In genomic region chr16:85028638-85029412, GRCh38 we compare ENCODE assay signal across 8 cellular contexts. TPM values are rescaled to one million over a fixed set of nuclear protein-coding genes. Genes with fewer than 3 reads are reported as not detected.
DNase-seq lines count a peak whose midpoint lies in the region; ATAC-seq, FAIRE-seq and TF ChIP-seq lines count a peak whose summit lies in the region.

No MANE protein-coding gene starts in this region.

- H3K4me3 Mint-ChIP-seq in activated CD8-positive, alpha-beta memory T cell treated with anti-CD3 and anti-CD28 coated beads, Interleukin-2, amount 10 ng/mL, durations not matched to agents 7 days and 5 days = peak overlapping the region; percentile 86

- WGBS in H1 (ENCODE audit: extremely low coverage in 1 of 2, insufficient coverage in 1 of 2, insufficient read length in 1 of 2, insufficient replicate concordance in 2 of 2, low coverage in 1 of 2, low lambda C conversion rate in 2 of 2, missing lambda C conversion rate in 1 of 2), 2 experiments = 79% methylated on average over 17 of the region's 17 CpGs; no CpG with 5 or more reads in 1 of the 2 experiments

- H3K27me3 Mint-ChIP-seq in activated CD8-positive, alpha-beta memory T cell treated with anti-CD3 and anti-CD28 coated beads, Interleukin-2, amount 10 ng/mL, durations not matched to agents 7 days and 5 days = no peaks in the 10 kb centered on the region

- H4K91ac ChIP-seq in H1 (replicated peaks; ENCODE audit: insufficient read length, low read length) = no peak overlapping the region

- H3K23me2 ChIP-seq in H1 (ENCODE audit: low read depth, low read length) = peaks cover 5% of the 10 kb centered on the region

- no peaks in the 10 kb centered on the region for H3K9me3 Mint-ChIP-seq in activated CD8-positive, alpha-beta memory T cell treated with anti-CD3 and anti-CD28 coated beads, Interleukin-2, amount 10 ng/mL, durations not matched to agents 7 days and 5 days (ENCODE audit: low read depth)

- peak overlapping the region; percentile 80; the same call in 1 of the 2 replicates for H3K9ac ChIP-seq in ES-I3 (ENCODE audit: low read depth, low read length)
- no peak overlapping the region for H3K9ac ChIP-seq in H1 (replicated peaks in 1 of 4; ENCODE audit: extremely low read depth in 1 of 4, low read depth in 3 of 4, low read length in 3 of 4)
- H3K9ac ChIP-seq in subcutaneous abdominal adipose tissue (ENCODE audit: low read length in 5 of 5) = peak overlapping the region; percentile 17 to 95 (median 74)

- TF ChIP-seq EP300 in H1 (IDR thresholded peaks at IDR 0.05; ENCODE audit: borderline replicate concordance in 1 of 2, low read depth in 2 of 2, low read length in 2 of 2) = no peak

- CTCF ChIA-PET in activated CD8-positive, alpha-beta memory T cell treated with anti-CD3 and anti-CD28 coated beads, Interleukin-2, amount 10 ng/mL, durations not matched to agents 7 days and 5 days (lab: Charles Lee) = interaction anchor here (0.8 to 4.6 kb wide), 8 partner anchors 13 to 86 kb away, joined by 3 to 43 read pairs (median 6); partner anchors contain the start of gene ZDHHC7
- CTCF ChIA-PET in H1 (lab: Charles Lee; ENCODE audit: partially characterized antibody) = interaction anchor here (0.5 to 4.6 kb wide), 7 partner anchors 8 to 112 kb away, joined by 3 to 26 read pairs (median 3); no protein-coding TSS in a partner anchor

- peak overlapping the region; percentile 83 to 85 for H3K4me2 ChIP-seq in H1 (ENCODE audit: insufficient read depth in 1 of 2, low read depth in 2 of 2, low read length in 2 of 2)

- H2AK5ac ChIP-seq in H1 (ENCODE audit: low read depth, low read length) = no peak overlapping the region

- peak; percentile 66 for ATAC-seq in activated CD8-positive, alpha-beta memory T cell treated with anti-CD3 and anti-CD28 coated beads, Interleukin-2, amount 10 ng/mL, durations not matched to agents 7 days and 5 days
- ATAC-seq in HG02852 (IDR thresholded peaks at IDR 0.05; ENCODE audit: unreplicated experiment) = no peak

- H3K9me3 ChIP-seq in ES-I3 (ENCODE audit: control insufficient read depth, insufficient read depth, low read length) (no peaks in the 10 kb centered on the region), H1 (ENCODE audit: insufficient read depth in 2 of 2, low read depth in 1 of 2, low read length in 1 of 2) (no peaks in the 10 kb centered on the region), neuron (ENCODE audit: low read length) (peaks cover 2% of the 10 kb centered on the region), subcutaneous abdominal adipose tissue (ENCODE audit: control insufficient read depth in 5 of 5, low read length in 5 of 5) (no peaks in the 10 kb centered on the region)

- peak overlapping the region; percentile 87 for H3K27ac Mint-ChIP-seq in activated CD8-positive, alpha-beta memory T cell treated with anti-CD3 and anti-CD28 coated beads, Interleukin-2, amount 10 ng/mL, durations not matched to agents 7 days and 5 days

- no peaks in the 10 kb centered on the region for H3K79me2 ChIP-seq in H1 (ENCODE audit: control insufficient read depth in 1 of 2, insufficient read depth in 2 of 2, low read length in 2 of 2)

- H2BK20ac ChIP-seq in H1 (ENCODE audit: low read length) = no peak overlapping the region

- POLR2A ChIA-PET in H1 (lab: Charles Lee; ENCODE audit: partially characterized antibody) = interaction anchor here (2.6 kb wide), 1 partner anchor 17 kb away, joined by 12 read pairs; the partner anchor contains the start of gene ZDHHC7

- peaks cover 0 to 14% (median 7%) of the 10 kb centered on the region in 4 experiments; a peak in 4 of 7 replicates for H3K27me3 ChIP-seq in H1 (replicated peaks in 1 of 4; ENCODE audit: control insufficient read depth in 3 of 4, extremely low read depth in 1 of 4, insufficient read depth in 3 of 4, low read length in 3 of 4)
- H3K27me3 ChIP-seq in neuron (ENCODE audit: insufficient read depth, low read length) = no peaks in the 10 kb centered on the region
- H3K27me3 ChIP-seq in subcutaneous abdominal adipose tissue (ENCODE audit: control insufficient read depth in 5 of 5, insufficient read depth in 4 of 5, low read length in 5 of 5) = no peaks in the 10 kb centered on the region

- H3K36me3 ChIP-seq in ES-I3 (ENCODE audit: insufficient read depth, low read length) = no peaks in the 10 kb centered on the region
- no peaks in the 10 kb centered on the region for H3K36me3 ChIP-seq in H1 (ENCODE audit: control insufficient read depth in 2 of 4, insufficient read depth in 4 of 4, low read length in 3 of 4)
- H3K36me3 ChIP-seq in neuron (ENCODE audit: insufficient read depth, low read length) = no peaks in the 10 kb centered on the region
- H3K36me3 ChIP-seq in subcutaneous abdominal adipose tissue (ENCODE audit: control insufficient read depth in 5 of 5, insufficient read depth in 5 of 5, low read length in 5 of 5) = peaks cover 0 to 5% (median 3%) of the 10 kb centered on the region in 5 donors

- no peak for DNase-seq in Jurkat, Clone E6-1 (ENCODE audit: low read depth, low spot score)
- peak; percentile 84 for DNase-seq in activated CD8-positive, alpha-beta memory T cell treated with anti-CD3 and anti-CD28 coated beads, Interleukin-2, amount 10 ng/mL, durations not matched to agents 7 days and 5 days
- DNase-seq in H1 (ENCODE audit: low read depth in 1 of 2, low spot score in 2 of 2) (no peak), HUDEP-2 (lab: John Stamatoyannopoulos, UW; ENCODE audit: unreplicated experiment in 76 of 76) (no peak)

- no peak for TF ChIP-seq POLR2A in H1 (IDR thresholded peaks at IDR 0.05; ENCODE audit: control extremely low read depth in 1 of 2, low read depth in 2 of 2, low read length in 2 of 2)

- no peak for TF ChIP-seq RAD21 in H1 (IDR thresholded peaks at IDR 0.05 in 1 of 2, conservative IDR thresholded peaks at IDR 0.05 in 1 of 2; ENCODE audit: low read depth in 2 of 2, low read length in 2 of 2)

- no peak overlapping the region for H4K5ac ChIP-seq in H1 (ENCODE audit: insufficient read length, low read depth, low read length)

- H3K36me3 Mint-ChIP-seq in activated CD8-positive, alpha-beta memory T cell treated with anti-CD3 and anti-CD28 coated beads, Interleukin-2, amount 10 ng/mL, durations not matched to agents 7 days and 5 days = no peaks in the 10 kb centered on the region

- H2BK120ac ChIP-seq in H1 (replicated peaks; ENCODE audit: low read depth, low read length) = no peak overlapping the region

- H3K4me1 ChIP-seq in ES-I3 (ENCODE audit: insufficient read depth, low read length) = peaks cover 22% of the 10 kb centered on the region
- peaks cover 3 to 7% (median 4%) of the 10 kb centered on the region in 4 experiments; a peak in 5 of 7 replicates for H3K4me1 ChIP-seq in H1 (replicated peaks in 1 of 4; ENCODE audit: control insufficient read depth in 3 of 4, insufficient read depth in 4 of 4, low read length in 3 of 4)
- H3K4me1 ChIP-seq in neuron (ENCODE audit: insufficient read depth, low read length) = peaks cover 19% of the 10 kb centered on the region
- peaks cover 9 to 34% (median 32%) of the 10 kb centered on the region in 5 donors for H3K4me1 ChIP-seq in subcutaneous abdominal adipose tissue (ENCODE audit: control insufficient read depth in 5 of 5, insufficient read depth in 5 of 5, low read length in 5 of 5)

- FAIRE-seq in H1 (lab: Jason Lieb, UNC) = no peak

- no peak overlapping the region for H3K56ac ChIP-seq in H1 (replicated peaks; ENCODE audit: insufficient read length, low read depth, low read length)

- TF ChIP-seq CTCF in H1 (IDR thresholded peaks at IDR 0.05; ENCODE audit: control extremely low read depth in 1 of 3, insufficient read depth in 1 of 3, low read depth in 1 of 3, low read length in 3 of 3) = no peak

- no peak overlapping the region for H2BK15ac ChIP-seq in H1 (ENCODE audit: low read length)

- peak overlapping the region; percentile 55 for H3K4me3 ChIP-seq in Jurkat, Clone E6-1 (ENCODE audit: low read length)
- H3K4me3 ChIP-seq in H1 (ENCODE audit: extremely low read depth in 1 of 4, insufficient read depth in 2 of 4, low read depth in 3 of 4, low read length in 4 of 4) (peak overlapping the region; percentile 70 to 92 (median 79); a peak in 6 of 8 replicates), neuron (ENCODE audit: low read length) (peak overlapping the region; percentile 62), subcutaneous abdominal adipose tissue (ENCODE audit: low read depth in 1 of 5, low read length in 5 of 5) (peak overlapping the region; percentile 63 to 92 (median 86))

- H3K4me1 Mint-ChIP-seq in activated CD8-positive, alpha-beta memory T cell treated with anti-CD3 and anti-CD28 coated beads, Interleukin-2, amount 10 ng/mL, durations not matched to agents 7 days and 5 days = peaks cover 31% of the 10 kb centered on the region

- H3K27ac ChIP-seq in H1 (ENCODE audit: low read depth, low read length) (no peak overlapping the region), subcutaneous abdominal adipose tissue (ENCODE audit: low read depth, low read length) (peak overlapping the region; percentile 75)

- H3K14ac ChIP-seq in H1 (ENCODE audit: insufficient read length) = no peak overlapping the region

- H3K23ac ChIP-seq in H1 (ENCODE audit: insufficient read length) = no peak overlapping the region

- no peak overlapping the region for H3K18ac ChIP-seq in H1 (ENCODE audit: extremely low read depth, low read length)

- H2AFZ ChIP-seq in H1 (ENCODE audit: low read length) (no peak overlapping the region), neuron (ENCODE audit: low read depth, low read length) (no peak overlapping the region)

- H3K4ac ChIP-seq in H1 (replicated peaks; ENCODE audit: insufficient read length, low read depth, low read length) = no peak overlapping the region

- no peak overlapping the region for H4K8ac ChIP-seq in H1 (ENCODE audit: extremely low read depth, insufficient read depth, low read length)

- H2BK12ac ChIP-seq in H1 (ENCODE audit: low read depth, low read length) = no peak overlapping the region

- no peaks in the 10 kb centered on the region for H4K20me1 ChIP-seq in H1 (replicated peaks in 1 of 2; ENCODE audit: control insufficient read depth in 1 of 2, insufficient read depth in 2 of 2, low read length in 2 of 2)

- no peaks in the 10 kb centered on the region; the same call in 1 of the 2 replicates for H3K79me1 ChIP-seq in H1 (ENCODE audit: low read depth, low read length)

- no peak overlapping the region for H2BK5ac ChIP-seq in H1 (ENCODE audit: low read depth, low read length)

RNA-seq across cellular contexts. Expression of gene KIAA0513, which starts 1.2 kb away (rescaled TPM):
- 5.4 TPM for polyA plus RNA-seq in Jurkat, Clone E6-1 (2012; ENCODE audit: insufficient read depth, insufficient read length)
- total RNA-seq in activated CD8-positive, alpha-beta memory T cell treated with anti-CD3 and anti-CD28 coated beads, Interleukin-2, amount 10 ng/mL, durations not matched to agents 7 days and 5 days = 1 to 10 TPM; 7.9 to 9.6 TPM
- 5.8 and 6.1 TPM in 2 replicates for total RNA-seq in H1 (2021; fragmentation: NEBNext Ultra II Directional; extraction: Animal tissue kit (Norgen Biotek cat#: 25700))
- 2.1 and 3.6 TPM in 2 replicates for polyA plus RNA-seq in H1 (2011; rRNA removed)
- polyA plus RNA-seq in H1 (2011; cell fraction: cytosol; rRNA removed) = 2.9 TPM
- polyA plus RNA-seq in H1 (2011; cell fraction: nucleus; rRNA removed) = 4.0 TPM
- polyA plus RNA-seq in H1 (2012, experiment 1 of 2) = 3.0 to 5.0 TPM (median 4.1 TPM) in 4 replicates
- polyA plus RNA-seq in H1 (2012, experiment 2 of 2) = 8.6 TPM
- polyA plus RNA-seq in H1 (2013, experiment 1 of 2) = 3.0 TPM
- polyA plus RNA-seq in H1 (2013, experiment 2 of 2) = 3.0 TPM
- polyA minus RNA-seq in H1 (2011; rRNA and poly(A)+ RNA removed) = 7.2 and 7.6 TPM in 2 replicates
- polyA minus RNA-seq in H1 (2011; cell fraction: cytosol; rRNA and poly(A)+ RNA removed) = 2.6 TPM
- polyA minus RNA-seq in H1 (2011; cell fraction: nucleus; rRNA and poly(A)+ RNA removed) = 3.6 TPM

RNA-seq across cellular contexts. Expression of gene ZDHHC7, which starts 17.5 kb away (rescaled TPM):
- polyA plus RNA-seq in Jurkat, Clone E6-1 (2012; ENCODE audit: insufficient read depth, insufficient read length) = 19.7 TPM
- 10 to 100 TPM; 22.3 to 27.1 TPM for total RNA-seq in activated CD8-positive, alpha-beta memory T cell treated with anti-CD3 and anti-CD28 coated beads, Interleukin-2, amount 10 ng/mL, durations not matched to agents 7 days and 5 days
- total RNA-seq in H1 (2021; fragmentation: NEBNext Ultra II Directional; extraction: Animal tissue kit (Norgen Biotek cat#: 25700)) = 40.5 and 43.5 TPM in 2 replicates
- polyA plus RNA-seq in H1 (2011; rRNA removed) = 56.3 and 125 TPM in 2 replicates
- polyA plus RNA-seq in H1 (2011; cell fraction: cytosol; rRNA removed) = 45.4 TPM
- polyA plus RNA-seq in H1 (2011; cell fraction: nucleus; rRNA removed) = 67.9 TPM
- polyA plus RNA-seq in H1 (2012, experiment 1 of 2) = 28.9 to 38.4 TPM (median 30.3 TPM) in 4 replicates
- 19.1 TPM for polyA plus RNA-seq in H1 (2012, experiment 2 of 2)
- 31.1 TPM for polyA plus RNA-seq in H1 (2013, experiment 1 of 2)
- 32.2 TPM for polyA plus RNA-seq in H1 (2013, experiment 2 of 2)
- polyA minus RNA-seq in H1 (2011; rRNA and poly(A)+ RNA removed) = 46.1 and 48.2 TPM in 2 replicates
- polyA minus RNA-seq in H1 (2011; cell fraction: cytosol; rRNA and poly(A)+ RNA removed) = 21.2 TPM
- polyA minus RNA-seq in H1 (2011; cell fraction: nucleus; rRNA and poly(A)+ RNA removed) = 19.7 TPM

Comparison
In these comparisons a context has a peak if more than half of its experiments do, and no peak if none do; other contexts are left out.
1. H3K9ac ChIP-seq: peak in ES-I3 (single experiment) and subcutaneous abdominal adipose tissue (5 of 5); none in H1 (0 of 4).
2. Peak in every context shown above with its lines, with median percentiles within 50 percentile points of each other: H3K4me3 ChIP-seq.